In genomic region chr12:52372216-52373154, GRCh38 we compare ENCODE assay signal across 9 cellular contexts. TPM values are rescaled to one million over a fixed set of nuclear protein-coding genes. Genes with fewer than 3 reads are reported as not detected.
DNase-seq lines count a peak whose midpoint lies in the region; ATAC-seq, FAIRE-seq and TF ChIP-seq lines count a peak whose summit lies in the region.
"Had no signal": no experiment of that assay in that cellular context is flagged by ENCODE, and none has a peak within 500 bp of the region (broad histone marks: within the 10 kb centered on the region; RNA-seq: fewer than 3 reads in every experiment).

No MANE protein-coding gene starts in this region.

- H3K4me2 ChIP-seq in Karpas-422 (ENCODE audit: low read depth, low read length, poor library complexity, severe bottlenecking) (no peak overlapping the region), OCI-LY7 (ENCODE audit: low read length) (no peak overlapping the region)

- TF ChIP-seq CTCF in OCI-LY7 (conservative IDR thresholded peaks at IDR 0.05; ENCODE audit: low read length) = peak; percentile 80
- peak; percentile 53 to 83 (median 68) for TF ChIP-seq CTCF in upper lobe of left lung (IDR thresholded peaks at IDR 0.05)

- no peaks in the 10 kb centered on the region for H3K4me1 ChIP-seq in Karpas-422 (ENCODE audit: low read length)
- no peaks in the 10 kb centered on the region for H3K4me1 ChIP-seq in OCI-LY7 (ENCODE audit: insufficient read depth, low read length, poor library complexity, severe bottlenecking)
- no peaks in the 10 kb centered on the region for H3K4me1 ChIP-seq in upper lobe of left lung

- H2AFZ ChIP-seq in Karpas-422 (ENCODE audit: low read length) (no peak overlapping the region), OCI-LY7 (ENCODE audit: low read length) (no peak overlapping the region)

- no TSS peak for BruUV-seq in OCI-LY7 (replicated peaks; lab: Mats Ljungman, UMichigan)

- no peaks in the 10 kb centered on the region for H3K4me1 Mint-ChIP-seq in activated T-helper 2 cell treated with anti-CD3 and anti-CD28 coated beads, Interferon-gamma antibody, Interleukin-2, Interleukin-4, amounts not matched to agents 10 μg/mL and 5 μg/mL and 100 μg/mL, durations not matched to agents 14 hours and 24 hours and 36 hours (ENCODE audit: low read depth)

- peak; percentile 69 to 81 for ATAC-seq in upper lobe of left lung (ENCODE audit: low FRiP score in 2 of 2)
- no peak for ATAC-seq in HG03159 (IDR thresholded peaks at IDR 0.05; ENCODE audit: unreplicated experiment)

- H3K9ac ChIP-seq in Karpas-422 (ENCODE audit: low read length) = no peak overlapping the region

- WGBS in upper lobe of left lung, 2 donors = 33 to 40% methylated on average over 10 of the region's 10 CpGs

- peaks cover 11% of the 10 kb centered on the region for H3K27me3 Mint-ChIP-seq in activated T-helper 2 cell treated with anti-CD3 and anti-CD28 coated beads, Interferon-gamma antibody, Interleukin-2, Interleukin-4, amounts not matched to agents 10 μg/mL and 5 μg/mL and 100 μg/mL, durations not matched to agents 14 hours and 24 hours and 36 hours (ENCODE audit: low read depth)

- H3K36me3 Mint-ChIP-seq in activated T-helper 2 cell treated with anti-CD3 and anti-CD28 coated beads, Interferon-gamma antibody, Interleukin-2, Interleukin-4, amounts not matched to agents 10 μg/mL and 5 μg/mL and 100 μg/mL, durations not matched to agents 14 hours and 24 hours and 36 hours (ENCODE audit: low read depth) = no peaks in the 10 kb centered on the region

- H3K36me3 ChIP-seq in Karpas-422 (ENCODE audit: insufficient read depth, low read length) (no peaks in the 10 kb centered on the region), OCI-LY7 (ENCODE audit: insufficient read depth, low read length) (no peaks in the 10 kb centered on the region), upper lobe of left lung (no peaks in the 10 kb centered on the region)

- no peak for TF ChIP-seq EP300 in upper lobe of left lung (IDR thresholded peaks at IDR 0.05)

- H3K79me2 ChIP-seq in Karpas-422 (ENCODE audit: low read length) (no peaks in the 10 kb centered on the region), OCI-LY7 (ENCODE audit: insufficient read depth, low read depth, low read length) (no peaks in the 10 kb centered on the region)

- H3K27ac ChIP-seq in Karpas-422 (ENCODE audit: low read length) (no peak overlapping the region), OCI-LY7 (ENCODE audit: low read depth, low read length, poor library complexity, severe bottlenecking) (no peak overlapping the region), upper lobe of left lung (peak overlapping the region in 1 of 4 donors; percentile 40)

- H3K27ac Mint-ChIP-seq in activated T-helper 2 cell treated with anti-CD3 and anti-CD28 coated beads, Interferon-gamma antibody, Interleukin-2, Interleukin-4, amounts not matched to agents 10 μg/mL and 5 μg/mL and 100 μg/mL, durations not matched to agents 14 hours and 24 hours and 36 hours = no peak overlapping the region

- intact Hi-C loops in OCI-LY7 (cut with micrococcal nuclease; ENCODE audit: unreplicated experiment) = loop anchor here (5.0 kb wide), 1 partner anchor 510 kb away; no protein-coding TSS in a partner anchor
- intact Hi-C loops in activated T-helper 2 cell treated with anti-CD3 and anti-CD28 coated beads, Interferon-gamma antibody, Interleukin-2, Interleukin-4, amounts not matched to agents 10 μg/mL and 5 μg/mL and 100 μg/mL, durations not matched to agents 14 hours and 24 hours and 36 hours (cut with micrococcal nuclease) = loop anchor here (2.0 to 5.0 kb wide), 2 partner anchors 506 to 610 kb away; no protein-coding TSS in a partner anchor

- TF ChIP-seq POLR2A in upper lobe of left lung (IDR thresholded peaks at IDR 0.05) = no peak

- H3K9me3 ChIP-seq in Karpas-422 (ENCODE audit: low read length) (no peaks in the 10 kb centered on the region; the same call in 1 of the 2 replicates), OCI-LY7 (ENCODE audit: low read length) (peaks cover 10% of the 10 kb centered on the region; the same call in 1 of the 2 replicates), upper lobe of left lung (no peaks in the 10 kb centered on the region)

- H3K27me3 ChIP-seq in Karpas-422 (ENCODE audit: low read length) (no peaks in the 10 kb centered on the region), upper lobe of left lung (no peaks in the 10 kb centered on the region)

- no peak for FAIRE-seq in frontal cortex (lab: Jason Lieb, UNC)

- H3K9me2 ChIP-seq in Karpas-422 (replicated peaks; ENCODE audit: insufficient read depth, low read length) = no peaks in the 10 kb centered on the region
- H3K9me2 ChIP-seq in OCI-LY7 (ENCODE audit: insufficient read depth, low read length) = no peaks in the 10 kb centered on the region

- DNase-seq in DMS 273 treated with DMSO at 0.1 percent for 48 hours (lab: John Stamatoyannopoulos, UW) (peak; percentile 33), Karpas-422 (peak; percentile 80), OCI-LY7 (ENCODE audit: low spot score) (peak; percentile 61), frontal cortex (ENCODE audit: low spot score in 2 of 2) (peak; percentile 84 to 89), occipital lobe (lab: John Stamatoyannopoulos, UW) (peak; percentile 72), upper lobe of left lung (peak in 1 of 2 donors; percentile 80)
- DNase-seq in activated T-helper 2 cell treated with anti-CD3 and anti-CD28 coated beads, Interferon-gamma antibody, Interleukin-2, Interleukin-4, amounts not matched to agents 10 μg/mL and 5 μg/mL and 100 μg/mL, durations not matched to agents 14 hours and 24 hours and 36 hours (ENCODE audit: low spot score) = peak; percentile 24

- H3K4me3 ChIP-seq in Karpas-422 (ENCODE audit: low read length) (no peak overlapping the region), OCI-LY7 (ENCODE audit: low read depth, low read length, poor library complexity, severe bottlenecking) (no peak overlapping the region), upper lobe of left lung (no peak overlapping the region)

- CTCF ChIA-PET in OCI-LY7 (lab: Charles Lee; ENCODE audit: unreplicated experiment) = no interaction called here

- POLR2A ChIA-PET in OCI-LY7 (lab: Charles Lee) = interaction anchor here (1.0 kb wide), 1 partner anchor 8 kb away, joined by 3 read pairs; no protein-coding TSS in a partner anchor

- no peak overlapping the region for H3K4me3 Mint-ChIP-seq in activated T-helper 2 cell treated with anti-CD3 and anti-CD28 coated beads, Interferon-gamma antibody, Interleukin-2, Interleukin-4, amounts not matched to agents 10 μg/mL and 5 μg/mL and 100 μg/mL, durations not matched to agents 14 hours and 24 hours and 36 hours (ENCODE audit: low read depth)

- H4K20me1 ChIP-seq in Karpas-422 (ENCODE audit: insufficient read depth, low read depth, low read length) (no peaks in the 10 kb centered on the region), OCI-LY7 (ENCODE audit: insufficient read depth, low read length) (no peaks in the 10 kb centered on the region)

- no peaks in the 10 kb centered on the region for H3K9me3 Mint-ChIP-seq in activated T-helper 2 cell treated with anti-CD3 and anti-CD28 coated beads, Interferon-gamma antibody, Interleukin-2, Interleukin-4, amounts not matched to agents 10 μg/mL and 5 μg/mL and 100 μg/mL, durations not matched to agents 14 hours and 24 hours and 36 hours

RNA-seq across cellular contexts. Expression of gene KRT85, which starts 5.2 kb away (rescaled TPM):
- not detected in 2 replicates for total RNA-seq in Karpas-422 (2014; rRNA removed; shearing (Covaris generic); ENCODE audit: low replicate concordance)
- total RNA-seq in OCI-LY7 (2014; rRNA removed; shearing (Covaris generic)) = not detected in 2 replicates
- total RNA-seq in OCI-LY7 (2022) (not detected in 2 replicates), frontal cortex (not detected), occipital lobe (not detected), upper lobe of left lung (not detected)
- total RNA-seq in activated T-helper 2 cell treated with anti-CD3 and anti-CD28 coated beads, Interferon-gamma antibody, Interleukin-2, Interleukin-4, amounts not matched to agents 10 μg/mL and 5 μg/mL and 100 μg/mL, durations not matched to agents 14 hours and 24 hours and 36 hours = not detected in 2 replicates
- total RNA-seq: T-helper 2 cell treated with Interferon-gamma antibody and Interleukin-4, amounts not matched to agents 100 ng/mL and 5 ng/mL, for 36 hours had no signal

RNA-seq across cellular contexts. Expression of gene KRT84, which starts 13.0 kb away (rescaled TPM):
- not detected in 2 replicates for total RNA-seq in Karpas-422 (2014; rRNA removed; shearing (Covaris generic); ENCODE audit: low replicate concordance)
- total RNA-seq in OCI-LY7 (2014; rRNA removed; shearing (Covaris generic)) = not detected in 2 replicates
- not detected in 2 replicates for total RNA-seq in OCI-LY7 (2022)
- not detected in 2 replicates for total RNA-seq in activated T-helper 2 cell treated with anti-CD3 and anti-CD28 coated beads, Interferon-gamma antibody, Interleukin-2, Interleukin-4, amounts not matched to agents 10 μg/mL and 5 μg/mL and 100 μg/mL, durations not matched to agents 14 hours and 24 hours and 36 hours
- total RNA-seq in frontal cortex = not detected
- total RNA-seq in occipital lobe = not detected
- total RNA-seq in upper lobe of left lung = not detected
- total RNA-seq: T-helper 2 cell treated with Interferon-gamma antibody and Interleukin-4, amounts not matched to agents 100 ng/mL and 5 ng/mL, for 36 hours had no signal

RNA-seq across cellular contexts. Expression of gene KRT82, which starts 33.6 kb away (rescaled TPM):
- total RNA-seq in Karpas-422 (2014; rRNA removed; shearing (Covaris generic); ENCODE audit: low replicate concordance) = not detected in 2 replicates
- not detected in 2 replicates for total RNA-seq in OCI-LY7 (2014; rRNA removed; shearing (Covaris generic))
- total RNA-seq in OCI-LY7 (2022) (not detected in 2 replicates), frontal cortex (not detected), occipital lobe (not detected), upper lobe of left lung (not detected)
- total RNA-seq in activated T-helper 2 cell treated with anti-CD3 and anti-CD28 coated beads, Interferon-gamma antibody, Interleukin-2, Interleukin-4, amounts not matched to agents 10 μg/mL and 5 μg/mL and 100 μg/mL, durations not matched to agents 14 hours and 24 hours and 36 hours = not detected in 2 replicates
- total RNA-seq: T-helper 2 cell treated with Interferon-gamma antibody and Interleukin-4, amounts not matched to agents 100 ng/mL and 5 ng/mL, for 36 hours had no signal

RNA-seq across cellular contexts. Expression of gene KRT83, which starts 51.3 kb away (rescaled TPM):
- total RNA-seq in Karpas-422 (2014; rRNA removed; shearing (Covaris generic); ENCODE audit: low replicate concordance) = not detected in 2 replicates
- total RNA-seq in OCI-LY7 (2014; rRNA removed; shearing (Covaris generic)) = not detected in 2 replicates
- total RNA-seq in OCI-LY7 (2022) (not detected in 2 replicates), frontal cortex (not detected), occipital lobe (not detected), upper lobe of left lung (not detected)
- not detected in 2 replicates for total RNA-seq in activated T-helper 2 cell treated with anti-CD3 and anti-CD28 coated beads, Interferon-gamma antibody, Interleukin-2, Interleukin-4, amounts not matched to agents 10 μg/mL and 5 μg/mL and 100 μg/mL, durations not matched to agents 14 hours and 24 hours and 36 hours
- total RNA-seq: T-helper 2 cell treated with Interferon-gamma antibody and Interleukin-4, amounts not matched to agents 100 ng/mL and 5 ng/mL, for 36 hours had no signal
